In the genomic region with DNA sequence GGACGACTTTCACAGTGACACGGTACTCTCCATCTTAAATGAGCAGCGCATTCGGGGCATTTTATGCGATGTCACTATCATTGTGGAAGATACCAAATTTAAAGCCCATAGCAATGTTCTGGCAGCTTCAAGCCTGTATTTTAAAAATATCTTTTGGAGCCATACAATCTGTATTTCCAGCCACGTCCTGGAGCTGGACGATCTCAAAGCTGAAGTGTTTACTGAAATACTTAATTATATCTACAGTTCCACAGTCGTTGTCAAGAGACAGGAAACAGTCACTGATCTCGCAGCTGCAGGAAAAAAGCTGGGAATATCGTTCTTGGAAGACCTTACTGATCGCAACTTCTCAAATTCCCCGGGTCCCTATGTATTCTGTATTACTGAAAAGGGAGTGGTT, we compare ENCODE assay signal across 10 cellular contexts. TPM values are rescaled to one million over a fixed set of nuclear protein-coding genes. Genes with fewer than 3 reads are reported as not detected.
DNase-seq lines count a peak whose midpoint lies in the region; ATAC-seq and TF ChIP-seq lines count a peak whose summit lies in the region.
"Had no signal": no experiment of that assay in that cellular context is flagged by ENCODE, and none has a peak within 500 bp of the region (broad histone marks: within the 10 kb centered on the region; RNA-seq: fewer than 3 reads in every experiment).

No MANE protein-coding gene starts in this region.

- no peak for TF ChIP-seq CTCF in MCF 10A (IDR thresholded peaks at IDR 0.05; ENCODE audit: unreplicated experiment)
- no peak for TF ChIP-seq CTCF in mammary epithelial cell (conservative IDR thresholded peaks at IDR 0.05 in 1 of 2, IDR thresholded peaks at IDR 0.05 in 1 of 2; ENCODE audit: extremely low read depth in 1 of 2, insufficient read depth in 1 of 2, low read depth in 1 of 2, low read length in 2 of 2)
- TF ChIP-seq CTCF in fibroblast of the aortic adventitia (IDR thresholded peaks at IDR 0.05; ENCODE audit: insufficient read depth, low read length): no peak
- no peak for TF ChIP-seq CTCF in osteoblast (IDR thresholded peaks at IDR 0.05; ENCODE audit: extremely low read depth, low read depth, low read length)
- TF ChIP-seq CTCF in omental fat pad (IDR thresholded peaks at IDR 0.05): no peak

- H3K27me3 ChIP-seq in mammary epithelial cell (ENCODE audit: insufficient read depth, low read length) (no peaks in the 10 kb centered on the region), osteoblast (ENCODE audit: insufficient read depth, low read length) (no peaks in the 10 kb centered on the region), aorta (ENCODE audit: control insufficient read depth in 1 of 2, insufficient read depth in 2 of 2, low read length in 1 of 2) (no peaks in the 10 kb centered on the region)
- H3K27me3 ChIP-seq in CD4-positive, alpha-beta memory T cell (ENCODE audit: insufficient read depth, low read length): no peaks in the 10 kb centered on the region

- H2AFZ ChIP-seq in mammary epithelial cell (ENCODE audit: low read depth, low read length) (no peak overlapping the region), osteoblast (ENCODE audit: low read length) (no peak overlapping the region)

- in situ Hi-C loops in mammary epithelial cell (cut with MboI; ENCODE audit: low sequenced_read_pairs in 2 of 2): loop anchor here in 1 of 2 donors (10.0 kb wide), 1 partner anchor 138 kb away; no protein-coding TSS in a partner anchor

- POLR2A ChIA-PET in MCF 10A (lab: Yijun Ruan, JAX): interaction anchor here (0.5 to 3.9 kb wide), 11 partner anchors 10 to 131 kb away, joined by 3 to 43 read pairs (median 6); partner anchors contain the start of gene ZBTB38
- POLR2A ChIA-PET in CD4-positive, alpha-beta memory T cell (lab: Charles Lee; ENCODE audit: partially characterized antibody): interaction anchor here (0.6 to 1.8 kb wide), 12 partner anchors 10 to 130 kb away, joined by 3 to 9 read pairs (median 4); no protein-coding TSS in a partner anchor

- CTCF ChIA-PET in MCF 10A (lab: Yijun Ruan, JAX): interaction anchor here (0.5 to 6.1 kb wide), 30 partner anchors 12 to 876 kb away, joined by 3 to 109 read pairs (median 6); no protein-coding TSS in a partner anchor
- CTCF ChIA-PET in mammary epithelial cell (lab: Charles Lee; ENCODE audit: low non-redundant PET): interaction anchor here (0.6 to 0.8 kb wide), 4 partner anchors 17 to 1388 kb away, joined by 3 to 7 read pairs (median 3); no protein-coding TSS in a partner anchor
- CTCF ChIA-PET in CD4-positive, alpha-beta memory T cell (lab: Charles Lee; ENCODE audit: partially characterized antibody): interaction anchor here (0.8 to 5.7 kb wide), 31 partner anchors 7 to 211 kb away, joined by 3 to 93 read pairs (median 11); partner anchors contain the start of genes PXYLP1 and ZBTB38

- H4K20me1 ChIP-seq in mammary epithelial cell (ENCODE audit: insufficient read depth, low read length) (no peaks in the 10 kb centered on the region), osteoblast (ENCODE audit: insufficient read depth, low read length) (no peaks in the 10 kb centered on the region)

- H3K4me3 ChIP-seq in mammary epithelial cell (replicated peaks in 1 of 3; ENCODE audit: insufficient read depth in 1 of 3, low read depth in 2 of 3, low read length in 3 of 3) (no peak overlapping the region), fibroblast of the aortic adventitia (ENCODE audit: low read depth, low read length) (no peak overlapping the region), osteoblast (ENCODE audit: insufficient read depth, low read length) (no peak overlapping the region), aorta (ENCODE audit: low read length in 2 of 2) (peak overlapping the region in 1 of 2 donors; percentile 23)
- no peak overlapping the region for H3K4me3 ChIP-seq in CD4-positive, alpha-beta memory T cell (ENCODE audit: low read length in 2 of 2)

- WGBS in mammary epithelial cell (ENCODE audit: low coverage, missing lambda C conversion rate): 98% methylated on average over 12 of the region's 12 CpGs
- 11 to 14% methylated on average over 12 of the region's 12 CpGs for WGBS in aorta, 2 donors

- H3K79me2 ChIP-seq in mammary epithelial cell (ENCODE audit: insufficient read depth, low read length) (peaks cover 39% of the 10 kb centered on the region), osteoblast (ENCODE audit: insufficient read depth, low read length) (peaks cover 61% of the 10 kb centered on the region)

- no peak overlapping the region for H3K9ac ChIP-seq in mammary epithelial cell (ENCODE audit: insufficient read depth, low read length)

- H3K4me2 ChIP-seq in mammary epithelial cell (ENCODE audit: insufficient read depth, low read depth, low read length): no peak overlapping the region
- peak overlapping the region; percentile 66 for H3K4me2 ChIP-seq in osteoblast (ENCODE audit: insufficient read depth, low read length)

- BruUV-seq in MCF 10A (replicated peaks; lab: Mats Ljungman, UMichigan) (no TSS peak), mammary epithelial cell (replicated peaks; lab: Mats Ljungman, UMichigan) (no TSS peak)

- H3K4me3 Mint-ChIP-seq in MCF 10A (ENCODE audit: unreplicated experiment): no peak overlapping the region
- no peak overlapping the region for H3K4me3 Mint-ChIP-seq in activated naive CD8-positive, alpha-beta T cell treated with anti-CD3 and anti-CD28 coated beads, Interleukin-2, amount 50 U/mL, for 24 hours
- peak overlapping the region in 1 of 8 donors; percentile 11 for H3K4me3 Mint-ChIP-seq in CD4-positive, alpha-beta memory T cell

- no peaks in the 10 kb centered on the region for H3K9me3 Mint-ChIP-seq in MCF 10A (ENCODE audit: unreplicated experiment)
- H3K9me3 Mint-ChIP-seq in activated naive CD8-positive, alpha-beta T cell treated with anti-CD3 and anti-CD28 coated beads, Interleukin-2, amount 50 U/mL, for 24 hours: no peaks in the 10 kb centered on the region
- peaks cover 0 to 2% (median 0%) of the 10 kb centered on the region in 8 donors for H3K9me3 Mint-ChIP-seq in CD4-positive, alpha-beta memory T cell

- H3K4me1 ChIP-seq in mammary epithelial cell (ENCODE audit: insufficient read depth, low read length) (peaks cover 10% of the 10 kb centered on the region), osteoblast (ENCODE audit: insufficient read depth, low read length) (peaks cover 65% of the 10 kb centered on the region), aorta (ENCODE audit: control insufficient read depth in 1 of 2, insufficient read depth in 2 of 2, low read length in 2 of 2) (peaks cover 5 to 14% of the 10 kb centered on the region in 2 donors)
- peaks cover 17% of the 10 kb centered on the region for H3K4me1 ChIP-seq in CD4-positive, alpha-beta memory T cell (ENCODE audit: insufficient read depth, low read length)

- peaks cover 93% of the 10 kb centered on the region for H3K36me3 Mint-ChIP-seq in MCF 10A (ENCODE audit: insufficient read depth, unreplicated experiment)
- peaks cover 19% of the 10 kb centered on the region for H3K36me3 Mint-ChIP-seq in activated naive CD8-positive, alpha-beta T cell treated with anti-CD3 and anti-CD28 coated beads, Interleukin-2, amount 50 U/mL, for 24 hours (ENCODE audit: low read depth)
- H3K36me3 Mint-ChIP-seq in CD4-positive, alpha-beta memory T cell: peaks cover 62 to 70% of the 10 kb centered on the region in 2 donors

- DNase-seq in MCF 10A (ENCODE audit: unreplicated experiment) (no peak), mammary epithelial cell (no peak), fibroblast of the aortic adventitia (ENCODE audit: low read depth) (peak; percentile 75), osteoblast (ENCODE audit: insufficient read length, low spot score, missing footprints) (no peak), aorta (no peak), omental fat pad (ENCODE audit: low spot score) (no peak)
- no peak for DNase-seq in activated naive CD8-positive, alpha-beta T cell treated with anti-CD3 and anti-CD28 coated beads, Interleukin-2, amount 50 U/mL, for 24 hours
- DNase-seq in CD4-positive, alpha-beta memory T cell: no peak
- DNase-seq: activated T-cell treated with anti-CD3 and anti-CD28 coated beads for 4 hours, H7 had no signal

- ATAC-seq in aorta (ENCODE audit: low FRiP score): peak; percentile 25
- ATAC-seq in omental fat pad (ENCODE audit: low FRiP score): no peak
- ATAC-seq in activated naive CD8-positive, alpha-beta T cell treated with anti-CD3 and anti-CD28 coated beads, Interleukin-2, amount 50 U/mL, for 24 hours: no peak

- H3K27ac ChIP-seq in mammary epithelial cell (ENCODE audit: insufficient read depth, low read depth, low read length) (no peak overlapping the region), osteoblast (ENCODE audit: low read depth, low read length) (peak overlapping the region; percentile 84), aorta (ENCODE audit: low read depth in 1 of 2, low read length in 2 of 2) (peak overlapping the region; percentile 91 to 95)
- H3K27ac ChIP-seq in CD4-positive, alpha-beta memory T cell (ENCODE audit: low read depth, low read length): no peak overlapping the region

- dilution Hi-C loops in mammary epithelial cell (cut with HindIII; ENCODE audit: low sequenced_read_pairs): loop anchor here (5.0 kb wide), 1 partner anchor 95 kb away; no protein-coding TSS in a partner anchor

- H3K4me1 Mint-ChIP-seq in MCF 10A (ENCODE audit: insufficient read depth, unreplicated experiment): peaks cover 12% of the 10 kb centered on the region
- H3K4me1 Mint-ChIP-seq in activated naive CD8-positive, alpha-beta T cell treated with anti-CD3 and anti-CD28 coated beads, Interleukin-2, amount 50 U/mL, for 24 hours: peaks cover 21% of the 10 kb centered on the region
- H3K4me1 Mint-ChIP-seq in CD4-positive, alpha-beta memory T cell: peaks cover 19 to 48% (median 30%) of the 10 kb centered on the region in 4 donors

- intact Hi-C loops in MCF 10A (cut with micrococcal nuclease): no loop called here
- intact Hi-C loops in mammary epithelial cell (cut with micrococcal nuclease): loop anchor here (5.0 kb wide), 1 partner anchor 40 kb away; no protein-coding TSS in a partner anchor
- intact Hi-C loops in aorta (cut with DNase I): loop anchor here (2.0 to 5.0 kb wide), 3 partner anchors 35 to 75 kb away; partner anchors contain the start of gene ZBTB38 (in 1 of the 2)
- intact Hi-C loops in CD4-positive, alpha-beta memory T cell (cut with micrococcal nuclease): loop anchor here (5.0 kb wide), 1 partner anchor 210 kb away; the partner anchor contains the start of gene PXYLP1

- H3K9me3 ChIP-seq in mammary epithelial cell (replicated peaks; ENCODE audit: insufficient read depth, low read length) (no peaks in the 10 kb centered on the region), osteoblast (ENCODE audit: low read depth, low read length) (no peaks in the 10 kb centered on the region), aorta (ENCODE audit: control insufficient read depth, low read length) (no peaks in the 10 kb centered on the region)
- H3K9me3 ChIP-seq in CD4-positive, alpha-beta memory T cell (ENCODE audit: control insufficient read depth in 1 of 2, low read length in 2 of 2): no peaks in the 10 kb centered on the region

- H3K36me3 ChIP-seq in mammary epithelial cell (ENCODE audit: insufficient read depth, low read length): peaks cover 34% of the 10 kb centered on the region
- peaks cover 67% of the 10 kb centered on the region for H3K36me3 ChIP-seq in osteoblast (ENCODE audit: insufficient read depth, low read length)
- H3K36me3 ChIP-seq in aorta (ENCODE audit: control insufficient read depth in 1 of 2, insufficient read depth in 2 of 2, low read length in 1 of 2): peaks cover 4 to 12% of the 10 kb centered on the region in 2 donors
- peaks cover 49% of the 10 kb centered on the region for H3K36me3 ChIP-seq in CD4-positive, alpha-beta memory T cell (ENCODE audit: insufficient read depth, low read length)

- peak overlapping the region; percentile 51 for H3K27ac Mint-ChIP-seq in MCF 10A (ENCODE audit: low read depth, unreplicated experiment)
- no peak overlapping the region for H3K27ac Mint-ChIP-seq in activated naive CD8-positive, alpha-beta T cell treated with anti-CD3 and anti-CD28 coated beads, Interleukin-2, amount 50 U/mL, for 24 hours
- H3K27ac Mint-ChIP-seq in CD4-positive, alpha-beta memory T cell: peak overlapping the region in 3 of 7 donors; percentile 51 to 73 (median 57)

- no peaks in the 10 kb centered on the region for H3K27me3 Mint-ChIP-seq in MCF 10A (ENCODE audit: insufficient read depth, unreplicated experiment)
- no peaks in the 10 kb centered on the region for H3K27me3 Mint-ChIP-seq in activated naive CD8-positive, alpha-beta T cell treated with anti-CD3 and anti-CD28 coated beads, Interleukin-2, amount 50 U/mL, for 24 hours
- no peaks in the 10 kb centered on the region for H3K27me3 Mint-ChIP-seq in CD4-positive, alpha-beta memory T cell

RNA-seq across cellular contexts. Expression of gene RASA2, which starts 44.4 kb away (rescaled TPM):
- total RNA-seq in MCF 10A (2022) (15.8 and 19.5 TPM in 2 replicates), mammary epithelial cell (10 to 100 TPM; 14.8 to 19.5 TPM), fibroblast of the aortic adventitia (ENCODE audit: low replicate concordance) (25.6 and 28.9 TPM in 2 replicates), osteoblast (20.0 and 21.7 TPM in 2 replicates), aorta (10 to 100 TPM; 25.5 to 26.1 TPM), omental fat pad (10 to 100 TPM; 16.4 to 19.8 (median 18.0) TPM)
- polyA plus RNA-seq in mammary epithelial cell (6.3 TPM), aorta (1 to 10 TPM; 6.9 to 7.8 TPM)
- 16.3 TPM for polyA minus RNA-seq in mammary epithelial cell
- total RNA-seq in CD4-positive, alpha-beta memory T cell: 10 to 100 TPM; 78.9 to 80.9 TPM
- 10 to 100 TPM; 29.4 to 35.1 TPM for polyA plus RNA-seq in CD4-positive, alpha-beta memory T cell

Comparison
In these comparisons a context has a peak if more than half of its experiments do, and no peak if none do; other contexts are left out.
1. H3K27ac ChIP-seq: peak in osteoblast (single experiment) and aorta (2 of 2); none in mammary epithelial cell (single experiment) and CD4-positive, alpha-beta memory T cell (single experiment).